In the genomic region with DNA sequence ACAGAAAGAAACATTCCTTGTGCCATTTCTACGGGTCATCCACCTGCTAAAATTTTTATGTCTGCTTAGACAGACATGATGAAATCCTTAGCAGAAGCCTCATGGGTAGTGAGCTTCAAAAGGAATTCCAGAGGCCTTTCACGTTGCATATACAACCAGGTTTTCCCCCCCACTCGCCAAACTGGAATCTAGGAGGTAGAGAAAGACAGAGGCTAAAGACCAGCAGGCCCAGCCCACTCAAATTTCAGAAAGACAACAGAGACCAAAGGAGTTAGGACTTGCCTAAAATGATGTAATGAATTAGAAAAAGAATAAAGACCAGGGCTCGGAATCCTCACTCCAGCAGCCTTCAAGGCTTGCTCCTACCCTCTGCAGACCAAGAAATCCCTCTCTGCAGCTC, we compare ENCODE assay signal across 9 cellular contexts. TPM values are rescaled to one million over a fixed set of nuclear protein-coding genes. Genes with fewer than 3 reads are reported as not detected.
A peak's percentile ranks its signal among the peaks of the same experiment; 100 is the strongest.
DNase-seq lines count a peak whose midpoint lies in the region; ATAC-seq and TF ChIP-seq lines count a peak whose summit lies in the region.
"Had no signal": no experiment of that assay in that cellular context is flagged by ENCODE, and none has a peak within 500 bp of the region (broad histone marks: within the 10 kb centered on the region; RNA-seq: fewer than 3 reads in every experiment).

No MANE protein-coding gene starts in this region.

- ATAC-seq in activated CD8-positive, alpha-beta memory T cell treated with anti-CD3 and anti-CD28 coated beads, Interleukin-2, amount 10 ng/mL, durations not matched to agents 7 days and 5 days = no peak
- ATAC-seq in body of pancreas = no peak
- no peak for ATAC-seq in thoracic aorta (ENCODE audit: insufficient number of reproducible peaks, low FRiP score, low read depth)
- no peak for ATAC-seq in HG02588 (IDR thresholded peaks at IDR 0.05; ENCODE audit: unreplicated experiment)
- no peak for ATAC-seq in HG02642 (IDR thresholded peaks at IDR 0.05; ENCODE audit: poor library complexity, unreplicated experiment)
- ATAC-seq in GM18520 (IDR thresholded peaks at IDR 0.05; ENCODE audit: unreplicated experiment) = no peak

- no peak overlapping the region for H2AFZ ChIP-seq in mesenchymal stem cell (ENCODE audit: low read depth, low read length)

- peak overlapping the region; percentile 3 to 93 for H3K18ac ChIP-seq in mesenchymal stem cell (ENCODE audit: low read depth in 1 of 2, low read length in 2 of 2)

- no peak overlapping the region for H4K8ac ChIP-seq in mesenchymal stem cell (ENCODE audit: low read length)

- no peak overlapping the region for H3K4ac ChIP-seq in mesenchymal stem cell (ENCODE audit: low read depth in 1 of 2, low read length in 2 of 2)

- no peak overlapping the region for H3K14ac ChIP-seq in mesenchymal stem cell (ENCODE audit: low read length in 2 of 2)

- no peaks in the 10 kb centered on the region for H3K9me3 Mint-ChIP-seq in activated CD8-positive, alpha-beta memory T cell treated with anti-CD3 and anti-CD28 coated beads, Interleukin-2, amount 10 ng/mL, durations not matched to agents 7 days and 5 days (ENCODE audit: low read depth)

- CTCF ChIA-PET in activated CD8-positive, alpha-beta memory T cell treated with anti-CD3 and anti-CD28 coated beads, Interleukin-2, amount 10 ng/mL, durations not matched to agents 7 days and 5 days (lab: Charles Lee) = interaction anchor here (1.3 to 1.6 kb wide), 2 partner anchors 13 to 18 kb away, joined by 3 to 5 read pairs; no protein-coding TSS in a partner anchor

- no peak for TF ChIP-seq POLR2A in body of pancreas (IDR thresholded peaks at IDR 0.05)

- peak overlapping the region; percentile 31 for H2AK5ac ChIP-seq in mesenchymal stem cell (ENCODE audit: low read length, severe bottlenecking)

- H3K27me3 Mint-ChIP-seq in activated CD8-positive, alpha-beta memory T cell treated with anti-CD3 and anti-CD28 coated beads, Interleukin-2, amount 10 ng/mL, durations not matched to agents 7 days and 5 days = no peaks in the 10 kb centered on the region

- 58% methylated on average over 4 of the region's 4 CpGs for WGBS in body of pancreas, 2 donors
- 88% methylated on average over 2 of the region's 4 CpGs for WGBS in mesenchymal stem cell

- peak overlapping the region; percentile 26 for H2BK15ac ChIP-seq in mesenchymal stem cell (ENCODE audit: low read depth, poor library complexity, severe bottlenecking)

- H3K4me3 Mint-ChIP-seq in activated CD8-positive, alpha-beta memory T cell treated with anti-CD3 and anti-CD28 coated beads, Interleukin-2, amount 10 ng/mL, durations not matched to agents 7 days and 5 days = no peak overlapping the region

- no peaks in the 10 kb centered on the region for H3K9me3 ChIP-seq in body of pancreas
- no peaks in the 10 kb centered on the region for H3K9me3 ChIP-seq in mesenchymal stem cell (ENCODE audit: control insufficient read depth, low read length)
- H3K9me3 ChIP-seq in thoracic aorta = no peaks in the 10 kb centered on the region

- H3K36me3 ChIP-seq in body of pancreas (replicated peaks in 1 of 2; ENCODE audit: insufficient read depth in 1 of 2, low read depth in 2 of 2) (no peaks in the 10 kb centered on the region), mesenchymal stem cell (ENCODE audit: control insufficient read depth in 1 of 2, insufficient read depth in 2 of 2, low read depth in 1 of 2, low read length in 2 of 2) (no peaks in the 10 kb centered on the region), thoracic aorta (no peaks in the 10 kb centered on the region)

- H3K27me3 ChIP-seq in body of pancreas = no peaks in the 10 kb centered on the region
- no peaks in the 10 kb centered on the region for H3K27me3 ChIP-seq in mesenchymal stem cell (ENCODE audit: control insufficient read depth in 1 of 2, insufficient read depth in 1 of 2, low read length in 2 of 2)
- H3K27me3 ChIP-seq in thoracic aorta (replicated peaks; ENCODE audit: insufficient read depth) = no peaks in the 10 kb centered on the region

- H2BK120ac ChIP-seq in mesenchymal stem cell (ENCODE audit: low read depth, low read length) = no peak overlapping the region

- peaks cover 18% of the 10 kb centered on the region for H3K79me1 ChIP-seq in mesenchymal stem cell (replicated peaks; ENCODE audit: low read length, poor library complexity, severe bottlenecking)

- no peak overlapping the region for H2BK5ac ChIP-seq in mesenchymal stem cell (ENCODE audit: low read depth, low read length, poor library complexity, severe bottlenecking)

- H3K4me1 Mint-ChIP-seq in activated CD8-positive, alpha-beta memory T cell treated with anti-CD3 and anti-CD28 coated beads, Interleukin-2, amount 10 ng/mL, durations not matched to agents 7 days and 5 days = peaks cover 89% of the 10 kb centered on the region

- H3K27ac Mint-ChIP-seq in activated CD8-positive, alpha-beta memory T cell treated with anti-CD3 and anti-CD28 coated beads, Interleukin-2, amount 10 ng/mL, durations not matched to agents 7 days and 5 days = peak overlapping the region; percentile 96

- no peak overlapping the region for H4K91ac ChIP-seq in mesenchymal stem cell (ENCODE audit: low read length)

- H3K4me1 ChIP-seq in body of pancreas (peaks cover 73% of the 10 kb centered on the region), mesenchymal stem cell (ENCODE audit: control insufficient read depth, insufficient read depth, low read depth, low read length) (peaks cover 34% of the 10 kb centered on the region), thoracic aorta (ENCODE audit: control insufficient read depth in 1 of 2, low read depth in 2 of 2) (peaks cover 68 to 84% of the 10 kb centered on the region in 2 donors)

- DNase-seq in activated CD8-positive, alpha-beta memory T cell treated with anti-CD3 and anti-CD28 coated beads, Interleukin-2, amount 10 ng/mL, durations not matched to agents 7 days and 5 days = no peak
- DNase-seq in activated CD8-positive, alpha-beta memory T cell treated with anti-CD3 and anti-CD28 coated beads, Interleukin-2, amount 50 U/mL, for 4 hours = no peak
- DNase-seq in body of pancreas (no peak), mesenchymal stem cell (no peak), thoracic aorta (ENCODE audit: low spot score) (no peak)
- DNase-seq: activated gamma-delta T cell had no signal

- intact Hi-C loops in body of pancreas (cut with DNase I) = no loop called here

- no peak overlapping the region for H3K4me2 ChIP-seq in mesenchymal stem cell (ENCODE audit: low read length, poor library complexity, severe bottlenecking)

- H3K4me3 ChIP-seq in body of pancreas (no peak overlapping the region), mesenchymal stem cell (ENCODE audit: insufficient read depth in 1 of 2, low read depth in 1 of 2, low read length in 2 of 2) (no peak overlapping the region), thoracic aorta (no peak overlapping the region)

- no peak overlapping the region for H3K9ac ChIP-seq in mesenchymal stem cell (ENCODE audit: low read length)

- no peak overlapping the region for H3K23ac ChIP-seq in mesenchymal stem cell (ENCODE audit: low read length in 2 of 2)

- H3K36me3 Mint-ChIP-seq in activated CD8-positive, alpha-beta memory T cell treated with anti-CD3 and anti-CD28 coated beads, Interleukin-2, amount 10 ng/mL, durations not matched to agents 7 days and 5 days = peaks cover 10% of the 10 kb centered on the region

- TF ChIP-seq CTCF in body of pancreas (IDR thresholded peaks at IDR 0.05) (no peak), thoracic aorta (IDR thresholded peaks at IDR 0.05) (no peak)

- peak overlapping the region; percentile 8 to 22 for H2BK12ac ChIP-seq in mesenchymal stem cell (ENCODE audit: low read length in 2 of 2)

- H3K27ac ChIP-seq in body of pancreas (peak overlapping the region in 3 of 4 donors; percentile 45 to 94 (median 82)), mesenchymal stem cell (ENCODE audit: low read length, poor library complexity, severe bottlenecking) (no peak overlapping the region), thoracic aorta (peak overlapping the region; percentile 92 to 97)

RNA-seq across cellular contexts. Expression of a gene that starts 9.2 kb away (rescaled TPM):
- 10 to 100 TPM; 33.8 to 35.2 TPM for total RNA-seq in activated CD8-positive, alpha-beta memory T cell treated with anti-CD3 and anti-CD28 coated beads, Interleukin-2, amount 10 ng/mL, durations not matched to agents 7 days and 5 days
- 10 to 100 TPM; 31.3 to 42.3 TPM for total RNA-seq in body of pancreas
- polyA plus RNA-seq in mesenchymal stem cell (2013, experiment 1 of 2) = 58.5 TPM
- 58.1 TPM for polyA plus RNA-seq in mesenchymal stem cell (2013, experiment 2 of 2)
- 10 to 100 TPM; 59.4 to 86.6 TPM for total RNA-seq in thoracic aorta
